8 cellular contexts compared by ENCODE assay signal in genomic region chr22:18077639-18078328, GRCh38. TPM values are rescaled to one million over a fixed set of nuclear protein-coding genes. Genes with fewer than 3 reads are reported as not detected.
A peak's percentile ranks its signal among the peaks of the same experiment; 100 is the strongest.
DNase-seq lines count a peak whose midpoint lies in the region; ATAC-seq and TF ChIP-seq lines count a peak whose summit lies in the region.

Gene PEX26 (plus strand): TSS chr22:18077990. CDS start chr22:18078377, 387 bp downstream.

- H3K4me3 Mint-ChIP-seq in WTC11 = peak within 1 kb of the TSS; percentile 97

- H3K4me3 ChIP-seq in ACC112 (ENCODE audit: low read depth, low read length) (peak within 1 kb of the TSS; percentile 92), cardiac fibroblast (replicated peaks in 1 of 2; ENCODE audit: low read depth in 2 of 2, low read length in 2 of 2) (peak within 1 kb of the TSS; percentile 96 to 97)

- H3K4me1 ChIP-seq in ACC112 (ENCODE audit: control insufficient read depth, insufficient read depth, low read length, unreplicated experiment) = peaks cover 13% of the 10 kb centered on the region

- H3K9me3 Mint-ChIP-seq in WTC11 = peaks cover 4% of the 10 kb centered on the region; the same call in 1 of the 2 replicates

- 0 out of 2 replicates have a peak, but pooled peaks cover 3% of the 10 kb centered on the region for H3K36me3 ChIP-seq in ACC112 (ENCODE audit: insufficient read depth, low read length)

- peaks cover 36% of the 10 kb centered on the region for H3K79me2 ChIP-seq in ACC112 (ENCODE audit: control insufficient read depth, insufficient read depth, low read length, unreplicated experiment)

- TF ChIP-seq CTCF in WTC11 (IDR thresholded peaks at IDR 0.05) (no peak), cardiac fibroblast (IDR thresholded peaks at IDR 0.05; ENCODE audit: low read depth, low read length) (no peak)

- H3K27ac Mint-ChIP-seq in WTC11 = peak within 1 kb of the TSS; percentile 97

- H3K27me3 ChIP-seq in ACC112 (ENCODE audit: insufficient read depth, low read length) = no peaks in the 10 kb centered on the region

- peak within 1 kb of the TSS; percentile 50; the same call in 1 of the 2 replicates for H3K27ac ChIP-seq in ACC112 (ENCODE audit: low read depth, low read length)

- H2AFZ ChIP-seq in ACC112 (ENCODE audit: low read length, unreplicated experiment) = peak within 1 kb of the TSS; percentile 84

- POLR2A ChIA-PET in WTC11 (lab: Charles Lee) = interaction anchor here (1.3 kb wide), 1 partner anchor 247 kb away, joined by 4 read pairs; no protein-coding TSS in a partner anchor

- H3K4me1 Mint-ChIP-seq in WTC11 = peaks cover 16% of the 10 kb centered on the region

- peaks cover 34% of the 10 kb centered on the region for H3K36me3 Mint-ChIP-seq in WTC11

- H3K27me3 Mint-ChIP-seq in WTC11 (ENCODE audit: low read depth) = no peaks in the 10 kb centered on the region

- CTCF ChIA-PET in WTC11 (lab: Charles Lee) = interaction anchor here (0.6 to 5.0 kb wide), 25 partner anchors 11 to 1003 kb away, joined by 3 to 107 read pairs (median 4); partner anchors contain the start of gene TUBA8

- ATAC-seq in GM18868 (IDR thresholded peaks at IDR 0.05; ENCODE audit: unreplicated experiment) (peak; percentile 94), HG03108 (IDR thresholded peaks at IDR 0.05; ENCODE audit: unreplicated experiment) (peak; percentile 93), WTC11 (peak; percentile 99)

- DNase-seq in NCI-H2227 treated with DMSO at 0.1 percent for 48 hours (lab: John Stamatoyannopoulos, UW) (peak; percentile 89), WTC11 (ENCODE audit: low spot score) (peak; percentile 93), cardiac fibroblast (ENCODE audit: low read depth in 2 of 2) (peak; percentile 96), iPS-NIHi7 (ENCODE audit: extremely low spot score) (peak; percentile 96), smooth muscle cell of the brain vasculature (ENCODE audit: low read depth, low spot score) (peak; percentile 85)

TF ChIP-seq in WTC11, 78 proteins besides CTCF, POLR2A, EP300 and RAD21:
- peak; percentile 97 for TF ChIP-seq FOXK1 (CRISPR knock-in tag; IDR thresholded peaks at IDR 0.05)
- TF ChIP-seq PRRX2 (CRISPR knock-in tag; IDR thresholded peaks at IDR 0.05) = no peak
- peak; percentile 78 for TF ChIP-seq GABPB1 (CRISPR knock-in tag; IDR thresholded peaks at IDR 0.05)
- TF ChIP-seq ETV6 (CRISPR knock-in tag; IDR thresholded peaks at IDR 0.05) = 0 out of 2 replicates have a peak, but pooled peaks have one; percentile 36
- TF ChIP-seq, protein P1, sequence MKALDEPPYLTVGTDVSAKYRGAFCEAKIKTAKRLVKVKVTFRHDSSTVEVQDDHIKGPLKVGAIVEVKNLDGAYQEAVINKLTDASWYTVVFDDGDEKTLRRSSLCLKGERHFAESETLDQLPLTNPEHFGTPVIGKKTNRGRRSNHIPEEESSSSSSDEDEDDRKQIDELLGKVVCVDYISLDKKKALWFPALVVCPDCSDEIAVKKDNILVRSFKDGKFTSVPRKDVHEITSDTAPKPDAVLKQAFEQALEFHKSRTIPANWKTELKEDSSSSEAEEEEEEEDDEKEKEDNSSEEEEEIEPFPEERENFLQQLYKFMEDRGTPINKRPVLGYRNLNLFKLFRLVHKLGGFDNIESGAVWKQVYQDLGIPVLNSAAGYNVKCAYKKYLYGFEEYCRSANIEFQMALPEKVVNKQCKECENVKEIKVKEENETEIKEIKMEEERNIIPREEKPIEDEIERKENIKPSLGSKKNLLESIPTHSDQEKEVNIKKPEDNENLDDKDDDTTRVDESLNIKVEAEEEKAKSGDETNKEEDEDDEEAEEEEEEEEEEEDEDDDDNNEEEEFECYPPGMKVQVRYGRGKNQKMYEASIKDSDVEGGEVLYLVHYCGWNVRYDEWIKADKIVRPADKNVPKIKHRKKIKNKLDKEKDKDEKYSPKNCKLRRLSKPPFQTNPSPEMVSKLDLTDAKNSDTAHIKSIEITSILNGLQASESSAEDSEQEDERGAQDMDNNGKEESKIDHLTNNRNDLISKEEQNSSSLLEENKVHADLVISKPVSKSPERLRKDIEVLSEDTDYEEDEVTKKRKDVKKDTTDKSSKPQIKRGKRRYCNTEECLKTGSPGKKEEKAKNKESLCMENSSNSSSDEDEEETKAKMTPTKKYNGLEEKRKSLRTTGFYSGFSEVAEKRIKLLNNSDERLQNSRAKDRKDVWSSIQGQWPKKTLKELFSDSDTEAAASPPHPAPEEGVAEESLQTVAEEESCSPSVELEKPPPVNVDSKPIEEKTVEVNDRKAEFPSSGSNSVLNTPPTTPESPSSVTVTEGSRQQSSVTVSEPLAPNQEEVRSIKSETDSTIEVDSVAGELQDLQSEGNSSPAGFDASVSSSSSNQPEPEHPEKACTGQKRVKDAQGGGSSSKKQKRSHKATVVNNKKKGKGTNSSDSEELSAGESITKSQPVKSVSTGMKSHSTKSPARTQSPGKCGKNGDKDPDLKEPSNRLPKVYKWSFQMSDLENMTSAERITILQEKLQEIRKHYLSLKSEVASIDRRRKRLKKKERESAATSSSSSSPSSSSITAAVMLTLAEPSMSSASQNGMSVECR (CRISPR knock-in tag; IDR thresholded peaks at IDR 0.05; ENCODE audit: borderline replicate concordance) = peak; percentile 55; the same call in 1 of the 2 replicates
- TF ChIP-seq FOXP4 (CRISPR knock-in tag; IDR thresholded peaks at IDR 0.05) = peak; percentile 69
- 0 out of 2 replicates have a peak, but pooled peaks have one; percentile 19 for TF ChIP-seq CREM (CRISPR knock-in tag; IDR thresholded peaks at IDR 0.05)
- no peak for TF ChIP-seq ESRRA (CRISPR knock-in tag; IDR thresholded peaks at IDR 0.05; ENCODE audit: borderline replicate concordance)

RNA-seq across cellular contexts. Expression of gene PEX26, which starts in this region (rescaled TPM):
- 43.0 to 52.3 TPM (median 44.8 TPM) in 3 replicates for total RNA-seq in WTC11 (2021)

Comparison
In these comparisons a context has a peak if more than half of its experiments do, and no peak if none do; other contexts are left out.
1. Peak in every context shown above with its lines: DNase-seq, ATAC-seq, H3K4me3 ChIP-seq and H3K27ac ChIP-seq.